8 cellular contexts compared by ENCODE assay signal in the genomic region with DNA sequence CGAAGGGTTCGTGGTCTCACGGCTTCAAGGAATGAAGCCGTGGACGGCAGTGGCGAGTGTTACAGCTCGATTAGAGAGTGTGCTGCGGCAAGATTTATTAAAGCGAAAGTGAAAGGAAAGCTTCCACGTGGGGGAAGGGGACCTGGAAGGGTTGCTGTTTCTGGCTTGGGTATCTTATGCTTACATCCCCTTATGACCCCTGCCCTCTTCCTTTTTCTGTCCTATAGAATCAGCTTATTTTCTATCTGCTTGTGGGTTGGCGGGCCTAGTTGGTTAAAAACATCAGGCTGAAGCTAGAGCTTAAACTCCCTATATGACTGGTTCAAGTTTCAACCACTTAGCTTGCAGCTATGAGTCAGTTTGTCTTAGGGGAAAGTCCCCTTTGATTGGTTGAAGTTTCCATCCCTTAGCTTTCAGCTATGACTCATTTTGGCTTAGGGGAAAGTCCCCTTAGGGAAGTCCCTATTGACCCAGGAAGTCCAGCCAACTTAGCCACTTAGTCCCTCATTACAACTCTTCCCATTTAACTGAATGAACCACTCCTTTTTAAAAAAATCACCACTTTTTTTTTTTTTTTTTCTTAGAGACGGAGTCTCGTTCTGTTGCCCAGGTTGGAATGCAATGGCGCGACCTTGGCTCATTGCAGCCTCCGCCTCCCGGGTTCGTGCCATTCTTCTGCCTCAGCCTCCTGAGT.
DNase-seq lines count a peak whose midpoint lies in the region; ATAC-seq and TF ChIP-seq lines count a peak whose summit lies in the region.

No MANE protein-coding gene starts in this region.

- H3K9me3 ChIP-seq in A673 (ENCODE audit: low read depth, low read length, poor library complexity, severe bottlenecking) = no peaks in the 10 kb centered on the region
- H3K9me3 ChIP-seq in colonic mucosa = no peaks in the 10 kb centered on the region

- H3K27me3 ChIP-seq in A673 (replicated peaks; ENCODE audit: insufficient read depth, low read depth, low read length, poor library complexity) (no peaks in the 10 kb centered on the region), colonic mucosa (no peaks in the 10 kb centered on the region)

- no peak overlapping the region for H3K9ac ChIP-seq in colonic mucosa (ENCODE audit: low read depth in 2 of 2, low read length in 2 of 2)

- POLR2A ChIA-PET in A673 (lab: Charles Lee; ENCODE audit: low non-redundant PET) = interaction anchor here (0.6 to 0.7 kb wide), 2 partner anchors 365 to 575 kb away, joined by 3 to 6 read pairs; no protein-coding TSS in a partner anchor

- no peaks in the 10 kb centered on the region for H3K4me1 ChIP-seq in A673 (ENCODE audit: insufficient read depth, low read length, poor library complexity, severe bottlenecking)
- H3K4me1 ChIP-seq in colonic mucosa = no peaks in the 10 kb centered on the region

- no TSS peak for BruUV-seq in A673 (replicated peaks; lab: Mats Ljungman, UMichigan)

- CTCF ChIA-PET in A673 (lab: Charles Lee) = interaction anchor here (1.2 kb wide), 1 partner anchor 12 kb away, joined by 3 read pairs; no protein-coding TSS in a partner anchor

- DNase-seq in A673 (ENCODE audit: low spot score) (peak; percentile 79), SK-MEL-5 (ENCODE audit: low read depth, low spot score) (peak; percentile 82), colonic mucosa (no peak), posterior cingulate gyrus (no peak), NCI-H82 (lab: John Stamatoyannopoulos, UW) (no peak)
- DNase-seq in stimulated activated CD4-positive, alpha-beta T cell treated with anti-CD3 and anti-CD28 coated beads, TNF-alpha, amount 100 ng/mL, for 1 hour (ENCODE audit: low read depth in 3 of 3, low spot score in 1 of 3) = peak in 2 of 3 donors; percentile 3

- peak overlapping the region; percentile 40 for H3K4me3 ChIP-seq in A673 (ENCODE audit: low read depth, low read length, poor library complexity, severe bottlenecking)
- no peak overlapping the region for H3K4me3 ChIP-seq in colonic mucosa

- in situ Hi-C loops in SK-MEL-5 (cut with HindIII; ENCODE audit: low pct_unique_long_range_greater_than_20kb, low sequenced_read_pairs) = no loop called here

- H3K27ac ChIP-seq in A673 (ENCODE audit: low read depth, low read length, poor library complexity, severe bottlenecking) (peak overlapping the region; percentile 40), colonic mucosa (peak overlapping the region; percentile 55)

- no peak for TF ChIP-seq CTCF in A673 (conservative IDR thresholded peaks at IDR 0.05; ENCODE audit: low read depth, low read length)
- TF ChIP-seq CTCF in colonic mucosa (IDR thresholded peaks at IDR 0.05) = no peak

- intact Hi-C loops in A673 (cut with micrococcal nuclease; ENCODE audit: unreplicated experiment) (no loop called here), colonic mucosa (cut with DNase I) (no loop called here), posterior cingulate gyrus (cut with DNase I) (no loop called here)

- H3K36me3 ChIP-seq in A673 (ENCODE audit: insufficient read depth, low read length, poor library complexity, severe bottlenecking) (no peaks in the 10 kb centered on the region), colonic mucosa (no peaks in the 10 kb centered on the region)

- ATAC-seq in GM18909 (IDR thresholded peaks at IDR 0.05; ENCODE audit: poor library complexity, unreplicated experiment) (peak; percentile 81), HG03097 (IDR thresholded peaks at IDR 0.05; ENCODE audit: low FRiP score, unreplicated experiment) (peak; percentile 79)

Comparison
In these comparisons a context has a peak if more than half of its experiments do, and no peak if none do; other contexts are left out.
1. DNase-seq: peak in A673 (single experiment), SK-MEL-5 (single experiment) and stimulated activated CD4-positive, alpha-beta T cell treated with anti-CD3 and anti-CD28 coated beads, TNF-alpha, amount 100 ng/mL, for 1 hour (2 of 3); none in colonic mucosa (single experiment), posterior cingulate gyrus (0 of 10) and NCI-H82 (single experiment).